Comparison of ENCODE assay signal across 8 cellular contexts in genomic region chr19:35249146-35249847, GRCh38. TPM values are rescaled to one million over a fixed set of nuclear protein-coding genes. Genes with fewer than 3 reads are reported as not detected.
A peak's percentile ranks its signal among the peaks of the same experiment; 100 is the strongest.
DNase-seq lines count a peak whose midpoint lies in the region; TF ChIP-seq lines count a peak whose summit lies in the region.

No MANE protein-coding gene starts in this region.

- peak overlapping the region; percentile 91 for H3K9ac ChIP-seq in iPS-18a (ENCODE audit: low read length)
- H3K9ac ChIP-seq in subcutaneous abdominal adipose tissue (ENCODE audit: low read length in 5 of 5), result peak overlapping the region in 2 of 5 donors; percentile 30 to 41

- H3K36me3 ChIP-seq in iPS-18a (ENCODE audit: control insufficient read depth, low read depth, low read length), result peaks cover 16% of the 10 kb centered on the region
- H3K36me3 ChIP-seq in subcutaneous abdominal adipose tissue (ENCODE audit: control insufficient read depth in 5 of 5, insufficient read depth in 5 of 5, low read length in 5 of 5), result peaks cover 0 to 5% (median 0%) of the 10 kb centered on the region in 5 donors

- H3K27me3 ChIP-seq in iPS-18a (ENCODE audit: control insufficient read depth, insufficient read depth, low read length), result no peaks in the 10 kb centered on the region
- peaks cover 11 to 29% (median 25%) of the 10 kb centered on the region in 5 donors for H3K27me3 ChIP-seq in subcutaneous abdominal adipose tissue (ENCODE audit: control insufficient read depth in 5 of 5, insufficient read depth in 4 of 5, low read length in 5 of 5)

- peak; percentile 3 for DNase-seq in activated gamma-delta T cell treated with Interleukin-2 at 50 U/mL for 16 hours
- DNase-seq in activated gamma-delta T cell (lab: John Stamatoyannopoulos, UW), result no peak
- DNase-seq in NCI-H2171 treated with DMSO at 0.1 percent for 48 hours (lab: John Stamatoyannopoulos, UW), result no peak
- no peak for DNase-seq in C1 segment of cervical spinal cord (lab: John Stamatoyannopoulos, UW)
- no peak for DNase-seq in A172 (ENCODE audit: low spot score)

- no peak for TF ChIP-seq CTCF in VCaP (conservative IDR thresholded peaks at IDR 0.05)

- H3K27ac ChIP-seq in VCaP (peak overlapping the region; percentile 100), iPS-18a (ENCODE audit: low read length) (peak overlapping the region; percentile 99), subcutaneous abdominal adipose tissue (ENCODE audit: low read depth, low read length) (no peak overlapping the region)

- peaks cover 16% of the 10 kb centered on the region for H3K4me1 ChIP-seq in iPS-18a (ENCODE audit: control insufficient read depth, low read depth, low read length)
- peaks cover 0 to 42% (median 18%) of the 10 kb centered on the region in 5 donors for H3K4me1 ChIP-seq in subcutaneous abdominal adipose tissue (ENCODE audit: control insufficient read depth in 5 of 5, insufficient read depth in 5 of 5, low read length in 5 of 5)

- H3K4me3 ChIP-seq in iPS-18a (ENCODE audit: low read length) (peak overlapping the region; percentile 93), subcutaneous abdominal adipose tissue (ENCODE audit: low read depth in 1 of 5, low read length in 5 of 5) (peak overlapping the region in 4 of 5 donors; percentile 51 to 72 (median 67))

- no peaks in the 10 kb centered on the region for H3K9me3 ChIP-seq in iPS-18a (ENCODE audit: control insufficient read depth, low read depth, low read length)
- peaks cover 0 to 9% (median 0%) of the 10 kb centered on the region in 5 donors for H3K9me3 ChIP-seq in subcutaneous abdominal adipose tissue (ENCODE audit: control insufficient read depth in 5 of 5, low read length in 5 of 5)

RNA-seq across cellular contexts. Expression of gene LSR, which starts 0.5 kb away (rescaled TPM):
- 0.69 and 1.1 TPM in 2 replicates for total RNA-seq in A172 (2014; rRNA removed; shearing (Covaris generic))

RNA-seq across cellular contexts. Expression of gene USF2, which starts 19.5 kb away (rescaled TPM):
- 53.5 and 54.2 TPM in 2 replicates for total RNA-seq in A172 (2014; rRNA removed; shearing (Covaris generic))

RNA-seq across cellular contexts. Expression of gene FAM187B, which starts 20.8 kb away (rescaled TPM):
- total RNA-seq in A172 (2014; rRNA removed; shearing (Covaris generic)), result not detected in 2 replicates

RNA-seq across cellular contexts. Expression of gene HAMP, which starts 33.0 kb away (rescaled TPM):
- total RNA-seq in A172 (2014; rRNA removed; shearing (Covaris generic)), result not detected in 2 replicates

RNA-seq across cellular contexts. Expression of gene MAG, which starts 42.7 kb away (rescaled TPM):
- total RNA-seq in A172 (2014; rRNA removed; shearing (Covaris generic)), result not detected in 2 replicates
